Comparison of ENCODE assay signal across 17 cellular contexts in genomic region chr5:169933127-169933526, GRCh38. TPM values are rescaled to one million over a fixed set of nuclear protein-coding genes. Genes with fewer than 3 reads are reported as not detected.
A peak's percentile ranks its signal among the peaks of the same experiment; 100 is the strongest.
DNase-seq lines count a peak whose midpoint lies in the region; ATAC-seq and TF ChIP-seq lines count a peak whose summit lies in the region.
"Had no signal": no experiment of that assay in that cellular context is flagged by ENCODE, and none has a peak within 500 bp of the region (broad histone marks: within the 10 kb centered on the region; RNA-seq: fewer than 3 reads in every experiment).

No MANE protein-coding gene starts in this region.

- DNase-seq in DMS 273 (lab: John Stamatoyannopoulos, UW; ENCODE audit: unreplicated experiment) (peak; percentile 9), DMS 273 treated with DMSO at 0.1 percent for 48 hours (lab: John Stamatoyannopoulos, UW) (no peak), HFFc6 (no peak), RWPE2 (ENCODE audit: low spot score) (no peak), left kidney (ENCODE audit: low read depth, low spot score) (peak; percentile 26), RPMI8226 (no peak)
- DNase-seq in activated CD4-positive, alpha-beta T cell treated with anti-CD3 and anti-CD28 coated beads for 36 hours, result no peak
- DNase-seq in naive thymus-derived CD4-positive, alpha-beta T cell, result no peak
- DNase-seq: GF-D8, KBM-7, NCI-H1105 treated with DMSO at 0.1 percent for 48 hours, NCI-H1930, NCI-H774, T-helper 9 cell had no signal

- H3K27ac Mint-ChIP-seq in HFFc6, result peak overlapping the region; percentile 53; the same call in 1 of the 2 replicates
- no peak overlapping the region for H3K27ac Mint-ChIP-seq in activated CD4-positive, alpha-beta T cell treated with anti-CD3 and anti-CD28 coated beads for 36 hours
- peak overlapping the region in 3 of 9 donors; percentile 35 to 64 (median 58) for H3K27ac Mint-ChIP-seq in naive thymus-derived CD4-positive, alpha-beta T cell
- H3K27ac Mint-ChIP-seq: GM23338 had no signal

- POLR2A ChIA-PET in activated CD4-positive, alpha-beta T cell treated with anti-CD3 and anti-CD28 coated beads for 36 hours (lab: Charles Lee), result no interaction called here
- POLR2A ChIA-PET in naive thymus-derived CD4-positive, alpha-beta T cell (lab: Charles Lee), result no interaction called here

- peaks cover 46% of the 10 kb centered on the region for H3K4me1 Mint-ChIP-seq in HFFc6 (ENCODE audit: low read depth)
- H3K4me1 Mint-ChIP-seq in activated CD4-positive, alpha-beta T cell treated with anti-CD3 and anti-CD28 coated beads for 36 hours, result peaks cover 44% of the 10 kb centered on the region
- peaks cover 26 to 79% (median 66%) of the 10 kb centered on the region in 7 donors for H3K4me1 Mint-ChIP-seq in naive thymus-derived CD4-positive, alpha-beta T cell

- no peaks in the 10 kb centered on the region for H3K36me3 ChIP-seq in RWPE2 (ENCODE audit: low read depth)
- peaks cover 0 to 26% (median 0%) of the 10 kb centered on the region in 3 experiments for H3K36me3 ChIP-seq in naive thymus-derived CD4-positive, alpha-beta T cell (ENCODE audit: control insufficient read depth in 2 of 3, insufficient read depth in 3 of 3, low read length in 3 of 3)

- no peak overlapping the region for H3K27ac ChIP-seq in RWPE2 (ENCODE audit: poor library complexity, severe bottlenecking)
- H3K27ac ChIP-seq in naive thymus-derived CD4-positive, alpha-beta T cell (ENCODE audit: low read depth, low read length), result no peak overlapping the region
- H3K27ac ChIP-seq: 22Rv1; BLaER1 treated with 17β-estradiol and CSF1 and Interleukin-3, amounts not matched to agents 10 nM and 100 nM had no signal

- H3K4me3 ChIP-seq in RWPE2 (ENCODE audit: severe bottlenecking), result no peak overlapping the region
- H3K4me3 ChIP-seq in naive thymus-derived CD4-positive, alpha-beta T cell (ENCODE audit: low read length), result no peak overlapping the region
- H3K4me3 ChIP-seq: BLaER1 treated with 17β-estradiol and CSF1 and Interleukin-3, amounts not matched to agents 10 nM and 100 nM; GM23338 had no signal

- H3K36me3 Mint-ChIP-seq in HFFc6 (ENCODE audit: low read depth), result peaks cover 45% of the 10 kb centered on the region
- peaks cover 32% of the 10 kb centered on the region for H3K36me3 Mint-ChIP-seq in activated CD4-positive, alpha-beta T cell treated with anti-CD3 and anti-CD28 coated beads for 36 hours (ENCODE audit: low read depth)
- peaks cover 3 to 72% (median 28%) of the 10 kb centered on the region in 5 donors for H3K36me3 Mint-ChIP-seq in naive thymus-derived CD4-positive, alpha-beta T cell

- CTCF ChIA-PET in activated CD4-positive, alpha-beta T cell treated with anti-CD3 and anti-CD28 coated beads for 36 hours (lab: Charles Lee), result no interaction called here
- CTCF ChIA-PET in naive thymus-derived CD4-positive, alpha-beta T cell (lab: Charles Lee), result no interaction called here

- no peaks in the 10 kb centered on the region for H3K27me3 ChIP-seq in RWPE2 (ENCODE audit: insufficient read depth, poor library complexity, severe bottlenecking)
- no peaks in the 10 kb centered on the region for H3K27me3 ChIP-seq in naive thymus-derived CD4-positive, alpha-beta T cell (ENCODE audit: control insufficient read depth in 2 of 2, insufficient read depth in 2 of 2, low read length in 2 of 2)
- H3K27me3 ChIP-seq: BLaER1 treated with 17β-estradiol and CSF1 and Interleukin-3, amounts not matched to agents 10 nM and 100 nM had no signal

- no peaks in the 10 kb centered on the region; the same call in 1 of the 2 replicates for H3K27me3 Mint-ChIP-seq in HFFc6 (ENCODE audit: insufficient read depth)
- H3K27me3 Mint-ChIP-seq in activated CD4-positive, alpha-beta T cell treated with anti-CD3 and anti-CD28 coated beads for 36 hours, result no peaks in the 10 kb centered on the region
- no peaks in the 10 kb centered on the region for H3K27me3 Mint-ChIP-seq in naive thymus-derived CD4-positive, alpha-beta T cell

- no peaks in the 10 kb centered on the region for H3K9me3 Mint-ChIP-seq in HFFc6
- H3K9me3 Mint-ChIP-seq in activated CD4-positive, alpha-beta T cell treated with anti-CD3 and anti-CD28 coated beads for 36 hours (ENCODE audit: low read depth), result no peaks in the 10 kb centered on the region
- H3K9me3 Mint-ChIP-seq in naive thymus-derived CD4-positive, alpha-beta T cell, result peaks cover 0 to 4% (median 0%) of the 10 kb centered on the region in 11 donors
- H3K9me3 Mint-ChIP-seq: GM23338 had no signal

- ATAC-seq in RWPE2 (ENCODE audit: low read depth), result peak; percentile 24; the same call in 1 of the 3 replicates
- ATAC-seq in activated CD4-positive, alpha-beta T cell treated with anti-CD3 and anti-CD28 coated beads for 36 hours, result no peak
- ATAC-seq in naive thymus-derived CD4-positive, alpha-beta T cell, result no peak
- ATAC-seq: GM23338 had no signal

- H3K9me3 ChIP-seq in RWPE2 (ENCODE audit: severe bottlenecking), result no peaks in the 10 kb centered on the region
- no peaks in the 10 kb centered on the region for H3K9me3 ChIP-seq in naive thymus-derived CD4-positive, alpha-beta T cell (ENCODE audit: control insufficient read depth in 2 of 3, low read length in 3 of 3)
- H3K9me3 ChIP-seq: BLaER1 treated with 17β-estradiol and CSF1 and Interleukin-3, amounts not matched to agents 10 nM and 100 nM had no signal

- no peaks in the 10 kb centered on the region for H3K4me1 ChIP-seq in RWPE2 (ENCODE audit: insufficient read depth, poor library complexity, severe bottlenecking)
- peaks cover 6 to 10% of the 10 kb centered on the region in 2 donors for H3K4me1 ChIP-seq in naive thymus-derived CD4-positive, alpha-beta T cell (ENCODE audit: control insufficient read depth in 2 of 2, insufficient read depth in 2 of 2, low read length in 2 of 2)

- no peak for TF ChIP-seq CTCF in HFFc6 (IDR thresholded peaks at IDR 0.05)
- TF ChIP-seq CTCF in RWPE2 (IDR thresholded peaks at IDR 0.05; ENCODE audit: poor library complexity, severe bottlenecking), result no peak

- intact Hi-C loops in activated CD4-positive, alpha-beta T cell treated with anti-CD3 and anti-CD28 coated beads for 36 hours (cut with DNase I, micrococcal nuclease), result no loop called here
- intact Hi-C loops in naive thymus-derived CD4-positive, alpha-beta T cell (cut with micrococcal nuclease), result no loop called here

- H3K4me3 Mint-ChIP-seq in HFFc6, result no peak overlapping the region
- H3K4me3 Mint-ChIP-seq in activated CD4-positive, alpha-beta T cell treated with anti-CD3 and anti-CD28 coated beads for 36 hours, result no peak overlapping the region
- H3K4me3 Mint-ChIP-seq in naive thymus-derived CD4-positive, alpha-beta T cell, result peak overlapping the region in 1 of 10 donors; percentile 25
- H3K4me3 Mint-ChIP-seq: GM23338 had no signal

RNA-seq across cellular contexts. Expression of gene INSYN2B, which starts 47.2 kb away (rescaled TPM):
- total RNA-seq in HFFc6 (2021; fragmentation: NEBNext Ultra II Directional; extraction: Animal tissue kit (Norgen Biotek cat#: 25700)), result 10 to 100 TPM; 13.7 to 17.4 (median 16.0) TPM
- total RNA-seq in activated CD4-positive, alpha-beta T cell treated with anti-CD3 and anti-CD28 coated beads for 36 hours, result not detected
- not detected for total RNA-seq in naive thymus-derived CD4-positive, alpha-beta T cell
- polyA plus RNA-seq in naive thymus-derived CD4-positive, alpha-beta T cell, result under 1 TPM; 0.08 to 0.12 TPM
- total RNA-seq: GM23338 had no signal
- polyA plus RNA-seq: GM23338 had no signal

Comparison
In these comparisons a context has a peak if more than half of its experiments do, and no peak if none do; other contexts are left out.
1. DNase-seq: peak in DMS 273 (single experiment) and left kidney (single experiment); none in DMS 273 treated with DMSO at 0.1 percent for 48 hours (single experiment), HFFc6 (single experiment), RWPE2 (single experiment), activated CD4-positive, alpha-beta T cell treated with anti-CD3 and anti-CD28 coated beads for 36 hours (single experiment), RPMI8226 (single experiment) and naive thymus-derived CD4-positive, alpha-beta T cell (0 of 9).
2. RNA of gene INSYN2B, which starts 47.2 kb away (total RNA-seq): 13.7 to 17.4 TPM in HFFc6; not detected in activated CD4-positive, alpha-beta T cell treated with anti-CD3 and anti-CD28 coated beads for 36 hours and not detected in naive thymus-derived CD4-positive, alpha-beta T cell; every median in the first group is over 10 times any median in the second.